6 cellular contexts compared by ENCODE assay signal in the genomic region with DNA sequence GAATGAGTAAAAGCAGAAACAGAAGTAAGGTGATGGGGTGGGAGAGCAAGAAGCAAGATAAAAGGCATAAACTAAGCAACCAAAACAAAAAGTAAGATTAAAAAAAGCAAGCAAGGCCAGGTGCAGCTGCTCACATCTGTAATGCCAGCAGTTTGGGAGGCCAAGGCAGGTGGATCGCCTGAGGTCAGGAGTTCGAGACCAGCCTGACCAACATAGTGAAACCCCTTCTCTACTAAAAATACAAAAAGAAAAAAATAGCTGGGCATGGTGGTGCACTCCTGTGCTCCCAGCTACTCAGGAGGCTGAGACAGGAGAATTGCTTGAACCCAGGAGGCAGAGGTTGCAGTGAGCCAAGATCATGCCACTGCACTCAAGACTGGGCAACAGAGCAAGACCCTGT.
DNase-seq lines count a peak whose midpoint lies in the region; ATAC-seq, FAIRE-seq and TF ChIP-seq lines count a peak whose summit lies in the region.
"Not testable (repeated sequence)": the region's sequence is repeated elsewhere in the genome, so short reads cannot be mapped to it uniquely, and the experiment has no call there.

No MANE protein-coding gene starts in this region.

- not testable (repeated sequence) for H3K4me3 Mint-ChIP-seq in T-helper 1 cell treated with Interleukin-12 subunit alpha and Interleukin-12 subunit beta and Interleukin-4 antibody, amounts not matched to agents 30 μg/mL and 1 μg/mL, for 36 hours; activated CD4-positive, alpha-beta T cell treated with anti-CD3 and anti-CD28 coated beads, Interleukin-2, amount 10 ng/mL, durations not matched to agents 24 days and 14 days; activated naive CD4-positive, alpha-beta T cell treated with anti-CD3 and anti-CD28 coated beads, Interleukin-2, amount 50 U/mL, for 24 hours; astrocyte (ENCODE audit: unreplicated experiment); naive thymus-derived CD8-positive, alpha-beta T cell

- H3K27me3 Mint-ChIP-seq in T-helper 1 cell treated with Interleukin-12 subunit alpha and Interleukin-12 subunit beta and Interleukin-4 antibody, amounts not matched to agents 30 μg/mL and 1 μg/mL, for 36 hours (ENCODE audit: low read depth); activated CD4-positive, alpha-beta T cell treated with anti-CD3 and anti-CD28 coated beads, Interleukin-2, amount 10 ng/mL, durations not matched to agents 24 days and 14 days; activated naive CD4-positive, alpha-beta T cell treated with anti-CD3 and anti-CD28 coated beads, Interleukin-2, amount 50 U/mL, for 24 hours; astrocyte (ENCODE audit: low read depth, unreplicated experiment); naive thymus-derived CD8-positive, alpha-beta T cell: not testable (repeated sequence)

- H3K27me3 ChIP-seq in astrocyte (ENCODE audit: insufficient read depth, low read length): not testable (repeated sequence)

- POLR2A ChIA-PET in HEK293 (lab: Yijun Ruan, JAX): interaction anchor here (1.3 kb wide), 1 partner anchor 130 kb away, joined by 3 read pairs; no protein-coding TSS in a partner anchor
- POLR2A ChIA-PET in naive thymus-derived CD8-positive, alpha-beta T cell (lab: Charles Lee): interaction anchor here (0.7 to 1.9 kb wide), 3 partner anchors 7 to 19 kb away, joined by 3 to 5 read pairs (median 4); no protein-coding TSS in a partner anchor

- not testable (repeated sequence) for ATAC-seq in naive thymus-derived CD8-positive, alpha-beta T cell

- H3K9me3 ChIP-seq in HEK293 (ENCODE audit: control insufficient read depth, insufficient read depth, low read depth, low read length); astrocyte (ENCODE audit: insufficient read depth, low read depth, low read length): not testable (repeated sequence)

- DNase-seq in activated CD4-positive, alpha-beta T cell treated with anti-CD3 and anti-CD28 coated beads, Interleukin-2, amount 10 ng/mL, durations not matched to agents 24 days and 14 days; astrocyte (ENCODE audit: low read depth); naive thymus-derived CD8-positive, alpha-beta T cell: not testable (repeated sequence)

- not testable (repeated sequence) for H3K9me3 Mint-ChIP-seq in T-helper 1 cell treated with Interleukin-12 subunit alpha and Interleukin-12 subunit beta and Interleukin-4 antibody, amounts not matched to agents 30 μg/mL and 1 μg/mL, for 36 hours; activated CD4-positive, alpha-beta T cell treated with anti-CD3 and anti-CD28 coated beads, Interleukin-2, amount 10 ng/mL, durations not matched to agents 24 days and 14 days; activated naive CD4-positive, alpha-beta T cell treated with anti-CD3 and anti-CD28 coated beads, Interleukin-2, amount 50 U/mL, for 24 hours; astrocyte (ENCODE audit: unreplicated experiment); naive thymus-derived CD8-positive, alpha-beta T cell

- not testable (repeated sequence) for H2AFZ ChIP-seq in astrocyte (ENCODE audit: low read depth, low read length)

- not testable (repeated sequence) for FAIRE-seq in astrocyte (lab: Jason Lieb, UNC)

- H3K4me2 ChIP-seq in astrocyte (ENCODE audit: low read length): not testable (repeated sequence)

- not testable (repeated sequence) for TF ChIP-seq CTCF in HEK293 (tag by site-specific recombination; IDR thresholded peaks at IDR 0.05); astrocyte (IDR thresholded peaks at IDR 0.05; ENCODE audit: insufficient read depth, low read depth, low read length)

- not testable (repeated sequence) for H3K79me2 ChIP-seq in astrocyte (ENCODE audit: insufficient read depth, low read length)

- not testable (repeated sequence) for H3K36me3 Mint-ChIP-seq in T-helper 1 cell treated with Interleukin-12 subunit alpha and Interleukin-12 subunit beta and Interleukin-4 antibody, amounts not matched to agents 30 μg/mL and 1 μg/mL, for 36 hours (ENCODE audit: low read depth); activated CD4-positive, alpha-beta T cell treated with anti-CD3 and anti-CD28 coated beads, Interleukin-2, amount 10 ng/mL, durations not matched to agents 24 days and 14 days (ENCODE audit: low read depth); activated naive CD4-positive, alpha-beta T cell treated with anti-CD3 and anti-CD28 coated beads, Interleukin-2, amount 50 U/mL, for 24 hours; astrocyte (ENCODE audit: low read depth, unreplicated experiment); naive thymus-derived CD8-positive, alpha-beta T cell

- H4K20me1 ChIP-seq in astrocyte (ENCODE audit: insufficient read depth, low read length): not testable (repeated sequence)

- intact Hi-C loops in activated CD4-positive, alpha-beta T cell treated with anti-CD3 and anti-CD28 coated beads, Interleukin-2, amount 10 ng/mL, durations not matched to agents 24 days and 14 days (cut with micrococcal nuclease): not testable (repeated sequence)

- not testable (repeated sequence) for H3K27ac ChIP-seq in HEK293 (ENCODE audit: extremely low read depth, low read depth, low read length); astrocyte (ENCODE audit: low read depth, low read length)

- H3K4me3 ChIP-seq in HEK293 (ENCODE audit: low read depth, low read length); astrocyte (ENCODE audit: insufficient read depth, low read depth, low read length): not testable (repeated sequence)

- H3K36me3 ChIP-seq in HEK293 (ENCODE audit: control insufficient read depth in 2 of 2, insufficient read depth in 1 of 2, low read length in 2 of 2); astrocyte (ENCODE audit: insufficient read depth, low read length): not testable (repeated sequence)

- CTCF ChIA-PET in HEK293 (lab: Yijun Ruan, JAX): not testable (repeated sequence)

- H3K27ac Mint-ChIP-seq in T-helper 1 cell treated with Interleukin-12 subunit alpha and Interleukin-12 subunit beta and Interleukin-4 antibody, amounts not matched to agents 30 μg/mL and 1 μg/mL, for 36 hours: peak overlapping the region; percentile 47
- peak overlapping the region; percentile 4 for H3K27ac Mint-ChIP-seq in activated CD4-positive, alpha-beta T cell treated with anti-CD3 and anti-CD28 coated beads, Interleukin-2, amount 10 ng/mL, durations not matched to agents 24 days and 14 days
- H3K27ac Mint-ChIP-seq in activated naive CD4-positive, alpha-beta T cell treated with anti-CD3 and anti-CD28 coated beads, Interleukin-2, amount 50 U/mL, for 24 hours: peak overlapping the region; percentile 48
- peak overlapping the region; percentile 24 for H3K27ac Mint-ChIP-seq in astrocyte (ENCODE audit: unreplicated experiment)
- H3K27ac Mint-ChIP-seq in naive thymus-derived CD8-positive, alpha-beta T cell: peak overlapping the region; percentile 28 to 90 (median 58)

- H3K9ac ChIP-seq in astrocyte (ENCODE audit: low read length): not testable (repeated sequence)

- peaks cover 23% of the 10 kb centered on the region for H3K4me1 Mint-ChIP-seq in T-helper 1 cell treated with Interleukin-12 subunit alpha and Interleukin-12 subunit beta and Interleukin-4 antibody, amounts not matched to agents 30 μg/mL and 1 μg/mL, for 36 hours (ENCODE audit: low read depth)
- peaks cover 27% of the 10 kb centered on the region for H3K4me1 Mint-ChIP-seq in activated CD4-positive, alpha-beta T cell treated with anti-CD3 and anti-CD28 coated beads, Interleukin-2, amount 10 ng/mL, durations not matched to agents 24 days and 14 days
- H3K4me1 Mint-ChIP-seq in activated naive CD4-positive, alpha-beta T cell treated with anti-CD3 and anti-CD28 coated beads, Interleukin-2, amount 50 U/mL, for 24 hours: peaks cover 40% of the 10 kb centered on the region
- not testable (repeated sequence) for H3K4me1 Mint-ChIP-seq in astrocyte (ENCODE audit: low read depth, unreplicated experiment)
- H3K4me1 Mint-ChIP-seq in naive thymus-derived CD8-positive, alpha-beta T cell: peaks cover 17 to 34% (median 31%) of the 10 kb centered on the region in 4 donors

- not testable (repeated sequence) for H3K4me1 ChIP-seq in HEK293 (ENCODE audit: control insufficient read depth, insufficient read depth, low read length); astrocyte (ENCODE audit: insufficient read depth, low read length)

TF ChIP-seq in HEK293, 187 proteins besides CTCF, POLR2A, EP300 and RAD21:
- peak; percentile 55; the same call in 1 of the 2 replicates for TF ChIP-seq ZNF121 (tag by site-specific recombination; IDR thresholded peaks at IDR 0.05)

Comparison
In these comparisons a context has a peak if more than half of its experiments do, and no peak if none do; other contexts are left out.
1. H3K27ac Mint-ChIP-seq: peak in every context shown above with its lines; median percentile 58 in naive thymus-derived CD8-positive, alpha-beta T cell; 48 in activated naive CD4-positive, alpha-beta T cell treated with anti-CD3 and anti-CD28 coated beads, Interleukin-2, amount 50 U/mL, for 24 hours; 47 in T-helper 1 cell treated with Interleukin-12 subunit alpha and Interleukin-12 subunit beta and Interleukin-4 antibody, amounts not matched to agents 30 μg/mL and 1 μg/mL, for 36 hours; 24 in astrocyte; 4 in activated CD4-positive, alpha-beta T cell treated with anti-CD3 and anti-CD28 coated beads, Interleukin-2, amount 10 ng/mL, durations not matched to agents 24 days and 14 days.